In genomic region chr2:174664084-174664759, GRCh38 we compare ENCODE assay signal across 15 cellular contexts.
DNase-seq lines count a peak whose midpoint lies in the region; ATAC-seq and TF ChIP-seq lines count a peak whose summit lies in the region.
"Had no signal": no experiment of that assay in that cellular context is flagged by ENCODE, and none has a peak within 500 bp of the region (broad histone marks: within the 10 kb centered on the region; RNA-seq: fewer than 3 reads in every experiment).

No MANE protein-coding gene starts in this region.

- no peaks in the 10 kb centered on the region for H3F3A ChIP-seq in MM.1S (ENCODE audit: insufficient read depth, low read length)

- H2BK15ac ChIP-seq in IMR-90 (ENCODE audit: low read depth, low read length), result no peak overlapping the region

- in situ Hi-C loops in IMR-90 (cut with MboI; ENCODE audit: low sequenced_read_pairs), result no loop called here

- no peak overlapping the region for H2BK120ac ChIP-seq in IMR-90 (ENCODE audit: low read depth, low read length)

- no peak overlapping the region for H2BK5ac ChIP-seq in IMR-90 (ENCODE audit: low read depth, low read length, poor library complexity, severe bottlenecking)

- H3K9me2 ChIP-seq in MM.1S (replicated peaks; ENCODE audit: insufficient read depth, low read length), result no peaks in the 10 kb centered on the region

- no peak overlapping the region for H3K56ac ChIP-seq in IMR-90 (ENCODE audit: extremely low read depth, insufficient read depth, low read length)

- CTCF ChIA-PET in AG04449 (lab: Yijun Ruan, JAX) (interaction anchor here (1.0 to 2.0 kb wide), 3 partner anchors 67 to 87 kb away, joined by 3 to 7 read pairs (median 4); partner anchors contain the start of gene WIPF1), IMR-90 (lab: Yijun Ruan, JAX) (no interaction called here)

- TF ChIP-seq RAD21 in IMR-90 (IDR thresholded peaks at IDR 0.05; ENCODE audit: low read length), result no peak

- H3K18ac ChIP-seq in IMR-90 (ENCODE audit: low read depth, low read length), result no peak overlapping the region

- POLR2A ChIA-PET in AG04449 (lab: Yijun Ruan, JAX) (interaction anchor here (1.1 kb wide), 3 partner anchors 10 to 50 kb away, joined by 3 read pairs; no protein-coding TSS in a partner anchor), IMR-90 (lab: Charles Lee; ENCODE audit: unreplicated experiment) (no interaction called here)

- no peak for TF ChIP-seq CTCF in AG04449 (IDR thresholded peaks at IDR 0.05; ENCODE audit: insufficient read depth, low read length, missing control alignments)
- TF ChIP-seq CTCF in IMR-90 (conservative IDR thresholded peaks at IDR 0.05; ENCODE audit: low read depth, low read length), result no peak
- no peak for TF ChIP-seq CTCF in MM.1S (IDR thresholded peaks at IDR 0.05; ENCODE audit: low read length)

- H4K20me1 ChIP-seq in IMR-90 (ENCODE audit: insufficient read depth, low read length) (peaks cover 23% of the 10 kb centered on the region; the same call in 1 of the 2 replicates), MM.1S (ENCODE audit: insufficient read depth, low read length) (no peaks in the 10 kb centered on the region)

- H4K91ac ChIP-seq in IMR-90 (ENCODE audit: insufficient read depth, low read depth, low read length), result no peak overlapping the region

- ATAC-seq in IMR-90 (ENCODE audit: low read depth) (no peak), esophagus mucosa (peak; percentile 28)

- H2AK5ac ChIP-seq in IMR-90 (ENCODE audit: low read depth, low read length), result peak overlapping the region; percentile 51; the same call in 1 of the 2 replicates

- TF ChIP-seq POLR2A in IMR-90 (IDR thresholded peaks at IDR 0.05; ENCODE audit: low read depth, low read length), result no peak

- H4K8ac ChIP-seq in IMR-90 (ENCODE audit: low read depth in 2 of 2, low read length in 2 of 2), result no peak overlapping the region

- H2AK9ac ChIP-seq in IMR-90 (replicated peaks; ENCODE audit: low read depth, low read length, poor library complexity), result no peak overlapping the region

- peaks cover 41 to 57% of the 10 kb centered on the region in 2 experiments for H3K79me1 ChIP-seq in IMR-90 (ENCODE audit: low read depth in 1 of 2, low read length in 2 of 2)

- H3K4ac ChIP-seq in IMR-90 (ENCODE audit: low read depth, low read length), result peak overlapping the region; percentile 3; the same call in 1 of the 2 replicates

- H3K9me1 ChIP-seq in IMR-90 (ENCODE audit: insufficient read depth, low read length), result peaks cover 19% of the 10 kb centered on the region

- H3K9me3 ChIP-seq in IMR-90 (ENCODE audit: control insufficient read depth, insufficient read depth, low read length) (no peaks in the 10 kb centered on the region), MM.1S (replicated peaks; ENCODE audit: insufficient read depth, low read length) (no peaks in the 10 kb centered on the region)
- H3K9me3 ChIP-seq: left lung, testis had no signal

- intact Hi-C loops in IMR-90 (cut with micrococcal nuclease), result no loop called here

- H3K4me1 ChIP-seq in IMR-90 (ENCODE audit: control insufficient read depth, insufficient read depth, low read length), result peaks cover 6% of the 10 kb centered on the region
- H3K4me1 ChIP-seq in rectal smooth muscle tissue (ENCODE audit: control insufficient read depth, insufficient read depth, low read length), result peaks cover 25% of the 10 kb centered on the region
- no peaks in the 10 kb centered on the region for H3K4me1 ChIP-seq in MM.1S (ENCODE audit: low read length)
- H3K4me1 ChIP-seq: testis had no signal

- no peak overlapping the region for H3K4me2 ChIP-seq in IMR-90 (ENCODE audit: low read depth, low read length)
- H3K4me2 ChIP-seq in MM.1S (ENCODE audit: low read depth, low read length), result no peak overlapping the region

- H3K9ac ChIP-seq in IMR-90 (ENCODE audit: low read depth, low read length) (no peak overlapping the region), rectal smooth muscle tissue (ENCODE audit: low read length) (no peak overlapping the region), MM.1S (ENCODE audit: low read length) (no peak overlapping the region)

- H3K27me3 ChIP-seq in IMR-90 (ENCODE audit: control insufficient read depth, insufficient read depth, low read length) (no peaks in the 10 kb centered on the region), rectal smooth muscle tissue (ENCODE audit: control insufficient read depth, insufficient read depth, low read length) (no peaks in the 10 kb centered on the region), MM.1S (replicated peaks; ENCODE audit: insufficient read depth, low read length) (no peaks in the 10 kb centered on the region)
- H3K27me3 ChIP-seq: left lung, testis had no signal

- H3K27ac ChIP-seq in IMR-90 (ENCODE audit: insufficient read depth, low read length) (no peak overlapping the region), rectal smooth muscle tissue (ENCODE audit: low read depth, low read length) (peak overlapping the region; percentile 78), MM.1S (ENCODE audit: low read length) (no peak overlapping the region)
- H3K27ac ChIP-seq: testis had no signal

- no peak overlapping the region for H2BK20ac ChIP-seq in IMR-90 (ENCODE audit: low read depth, low read length)

- H3K79me2 ChIP-seq in MM.1S (ENCODE audit: low read length), result no peaks in the 10 kb centered on the region

- H3K14ac ChIP-seq in IMR-90 (replicated peaks; ENCODE audit: low read depth, low read length), result peak overlapping the region; percentile 4; the same call in 1 of the 2 replicates

- H3K4me3 ChIP-seq in AG04449 (ENCODE audit: low read depth, low read length) (peak overlapping the region; percentile 12; the same call in 1 of the 2 replicates), IMR-90 (ENCODE audit: insufficient read depth, low read depth, low read length) (no peak overlapping the region), rectal smooth muscle tissue (ENCODE audit: low read length) (no peak overlapping the region), MM.1S (ENCODE audit: low read length) (no peak overlapping the region)
- H3K4me3 ChIP-seq: left lung, testis had no signal

- dilution Hi-C loops in IMR-90 (cut with HindIII; ENCODE audit: low sequenced_read_pairs, unreplicated experiment), result no loop called here

- BruUV-seq in IMR-90 (replicated peaks; lab: Mats Ljungman, UMichigan), result no TSS peak

- 100% methylated on average over 2 of the region's 7 CpGs; no CpG with 5 or more reads in 1 of the 2 experiments for WGBS in IMR-90 (ENCODE audit: extremely low coverage in 2 of 2, insufficient read length in 1 of 2), 2 experiments

- no peak overlapping the region for H3K23ac ChIP-seq in IMR-90 (ENCODE audit: low read depth, low read length)

- no peak overlapping the region for H2AFZ ChIP-seq in IMR-90 (replicated peaks; ENCODE audit: low read length, poor library complexity)
- no peak overlapping the region for H2AFZ ChIP-seq in MM.1S (ENCODE audit: low read length)

- H3K36me3 ChIP-seq in IMR-90 (ENCODE audit: control insufficient read depth, insufficient read depth, low read length), result peaks cover 1% of the 10 kb centered on the region; the same call in 1 of the 2 replicates
- no peaks in the 10 kb centered on the region for H3K36me3 ChIP-seq in rectal smooth muscle tissue (ENCODE audit: control insufficient read depth, insufficient read depth, low read length)
- H3K36me3 ChIP-seq in MM.1S (replicated peaks; ENCODE audit: insufficient read depth, low read length), result no peaks in the 10 kb centered on the region
- H3K36me3 ChIP-seq: left lung had no signal

- no peak overlapping the region for H4K5ac ChIP-seq in IMR-90 (ENCODE audit: low read depth, low read length)

- DNase-seq in AG04449 (ENCODE audit: low read depth, low spot score), result no peak
- DNase-seq in IMR-90, result no peak
- no peak for DNase-seq in dedifferentiated amniotic fluid mesenchymal stem cell (ENCODE audit: extremely low spot score)
- no peak for DNase-seq in MM.1S
- DNase-seq in T-helper 2 cell, result no peak
- no peak for DNase-seq in activated gamma-delta T cell (lab: John Stamatoyannopoulos, UW)
- DNase-seq: activated CD4-positive, CD25-positive, alpha-beta regulatory T cell treated with anti-CD3 and anti-CD28 coated beads, Interleukin-2, amount 50 U/mL, for 72 hours; left lung; NCI-H1694 treated with DMSO at 0.1 percent for 48 hours; NCI-H774; SIG-M5; stimulated activated CD4-positive, alpha-beta T cell treated with anti-CD3 and anti-CD28 coated beads, Interleukin-4, amount 100 ng/mL, for 24 hours; testis had no signal

TF ChIP-seq in IMR-90, 13 proteins besides CTCF, POLR2A, EP300 and RAD21:
- no peak for TF ChIP-seq ELK1 (IDR thresholded peaks at IDR 0.05; ENCODE audit: borderline replicate concordance, low read depth, low read length)
- TF ChIP-seq, protein P1, sequence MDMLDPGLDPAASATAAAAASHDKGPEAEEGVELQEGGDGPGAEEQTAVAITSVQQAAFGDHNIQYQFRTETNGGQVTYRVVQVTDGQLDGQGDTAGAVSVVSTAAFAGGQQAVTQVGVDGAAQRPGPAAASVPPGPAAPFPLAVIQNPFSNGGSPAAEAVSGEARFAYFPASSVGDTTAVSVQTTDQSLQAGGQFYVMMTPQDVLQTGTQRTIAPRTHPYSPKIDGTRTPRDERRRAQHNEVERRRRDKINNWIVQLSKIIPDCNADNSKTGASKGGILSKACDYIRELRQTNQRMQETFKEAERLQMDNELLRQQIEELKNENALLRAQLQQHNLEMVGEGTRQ (IDR thresholded peaks at IDR 0.05; ENCODE audit: low read depth, low read length), result no peak
- no peak for TF ChIP-seq CEBPB (IDR thresholded peaks at IDR 0.05; ENCODE audit: low read depth, low read length)
- no peak for TF ChIP-seq CHD1 (IDR thresholded peaks at IDR 0.05; ENCODE audit: low read depth, low read length)
- no peak for TF ChIP-seq MAFK (IDR thresholded peaks at IDR 0.05; ENCODE audit: low read depth, low read length)
- no peak for TF ChIP-seq MAZ (IDR thresholded peaks at IDR 0.05; ENCODE audit: borderline replicate concordance, low read depth, low read length)
- no peak for TF ChIP-seq RFX5 (IDR thresholded peaks at IDR 0.05; ENCODE audit: low read depth, low read length)
- no peak for TF ChIP-seq NFE2L2 (IDR thresholded peaks at IDR 0.05; ENCODE audit: low read depth, low read length)
- TF ChIP-seq BHLHE40 (IDR thresholded peaks at IDR 0.05; ENCODE audit: low read depth, low read length), result no peak
- no peak for TF ChIP-seq FOS (IDR thresholded peaks at IDR 0.05; ENCODE audit: low read depth, low read length)
